In genomic region chr22:37472418-37473006, GRCh38 we compare ENCODE assay signal across 9 cellular contexts. TPM values are rescaled to one million over a fixed set of nuclear protein-coding genes. Genes with fewer than 3 reads are reported as not detected.
DNase-seq lines count a peak whose midpoint lies in the region; ATAC-seq and TF ChIP-seq lines count a peak whose summit lies in the region.
"Had no signal": no experiment of that assay in that cellular context is flagged by ENCODE, and none has a peak within 500 bp of the region (broad histone marks: within the 10 kb centered on the region; RNA-seq: fewer than 3 reads in every experiment).

No MANE protein-coding gene starts in this region.

- POLR2A ChIA-PET in activated CD4-positive, alpha-beta memory T cell treated with anti-CD3 and anti-CD28 coated beads for 36 hours (lab: Charles Lee), result interaction anchor here (0.7 to 1.1 kb wide), 2 partner anchors 11 to 13 kb away, joined by 3 read pairs; partner anchors contain the start of gene MFNG

- H3K9me2 ChIP-seq in DOHH2 (replicated peaks; ENCODE audit: control insufficient read depth, low read length), result no peaks in the 10 kb centered on the region

- H3K27me3 Mint-ChIP-seq in activated CD4-positive, alpha-beta memory T cell treated with anti-CD3 and anti-CD28 coated beads for 36 hours, result no peaks in the 10 kb centered on the region

- peaks cover 17% of the 10 kb centered on the region for H3F3A ChIP-seq in DOHH2 (ENCODE audit: control insufficient read depth, insufficient read depth)

- intact Hi-C loops in activated CD4-positive, alpha-beta memory T cell treated with anti-CD3 and anti-CD28 coated beads for 36 hours (cut with micrococcal nuclease), result loop anchor here (2.0 kb wide), 1 partner anchor 26 kb away; no protein-coding TSS in a partner anchor
- intact Hi-C loops in sciatic nerve (cut with DNase I), result no loop called here

- H3K9me3 ChIP-seq in DOHH2 (ENCODE audit: control insufficient read depth, insufficient read depth, low read length), result no peaks in the 10 kb centered on the region

- DNase-seq in KBM-7 (peak; percentile 48), foreskin fibroblast (peak in 1 of 2 donors; percentile 58), sciatic nerve (ENCODE audit: low spot score) (no peak)
- DNase-seq in activated CD4-positive, alpha-beta memory T cell treated with anti-CD3 and anti-CD28 coated beads for 36 hours, result peak; percentile 52
- no peak for DNase-seq in stimulated activated effector memory CD8-positive, alpha-beta T cell treated with anti-CD3 and anti-CD28 coated beads, Interleukin-12 subunit alpha, Interleukin-12 subunit beta, amount 100 ng/mL, for 72 hours (ENCODE audit: low spot score in 2 of 2)
- DNase-seq: left cardiac atrium had no signal

- H3K36me3 Mint-ChIP-seq in activated CD4-positive, alpha-beta memory T cell treated with anti-CD3 and anti-CD28 coated beads for 36 hours, result peaks cover 36% of the 10 kb centered on the region
- H3K36me3 Mint-ChIP-seq in stimulated activated effector memory CD8-positive, alpha-beta T cell treated with anti-CD3 and anti-CD28 coated beads, Interleukin-12 subunit alpha, Interleukin-12 subunit beta, amount 100 ng/mL, for 72 hours, result peaks cover 94% of the 10 kb centered on the region

- peak overlapping the region; percentile 53 for H3K27ac ChIP-seq in DOHH2 (ENCODE audit: low read depth, low read length)

- CTCF ChIA-PET in activated CD4-positive, alpha-beta memory T cell treated with anti-CD3 and anti-CD28 coated beads for 36 hours (lab: Charles Lee), result interaction anchor here (0.7 to 3.0 kb wide), 21 partner anchors 9 to 181 kb away, joined by 3 to 45 read pairs (median 5); partner anchors contain the start of gene MFNG

- ATAC-seq in stimulated activated effector memory CD8-positive, alpha-beta T cell treated with anti-CD3 and anti-CD28 coated beads, Interleukin-12 subunit alpha, Interleukin-12 subunit beta, amount 100 ng/mL, for 72 hours, result peak; percentile 47
- no peak for ATAC-seq in HG03378 (IDR thresholded peaks at IDR 0.05; ENCODE audit: unreplicated experiment)
- no peak for ATAC-seq in GM21360 (IDR thresholded peaks at IDR 0.05; ENCODE audit: unreplicated experiment)
- ATAC-seq in sciatic nerve, result no peak

- in situ Hi-C loops in KBM-7 (cut with MboI; ENCODE audit: low pct_unique_long_range_greater_than_20kb, low sequenced_read_pairs), result no loop called here

- H3K4me3 ChIP-seq in DOHH2 (ENCODE audit: low read length), result no peak overlapping the region
- H3K4me3 ChIP-seq in foreskin fibroblast (ENCODE audit: low read depth in 1 of 2, low read length in 2 of 2), result no peak overlapping the region

- H3K27ac Mint-ChIP-seq in activated CD4-positive, alpha-beta memory T cell treated with anti-CD3 and anti-CD28 coated beads for 36 hours, result peak overlapping the region; percentile 49
- peak overlapping the region; percentile 41 for H3K27ac Mint-ChIP-seq in stimulated activated effector memory CD8-positive, alpha-beta T cell treated with anti-CD3 and anti-CD28 coated beads, Interleukin-12 subunit alpha, Interleukin-12 subunit beta, amount 100 ng/mL, for 72 hours

- peaks cover 94% of the 10 kb centered on the region for H3K36me3 ChIP-seq in DOHH2 (ENCODE audit: control insufficient read depth, low read length)

- H3K9me3 Mint-ChIP-seq in activated CD4-positive, alpha-beta memory T cell treated with anti-CD3 and anti-CD28 coated beads for 36 hours, result no peaks in the 10 kb centered on the region
- H3K9me3 Mint-ChIP-seq in stimulated activated effector memory CD8-positive, alpha-beta T cell treated with anti-CD3 and anti-CD28 coated beads, Interleukin-12 subunit alpha, Interleukin-12 subunit beta, amount 100 ng/mL, for 72 hours, result no peaks in the 10 kb centered on the region

- no peak overlapping the region for H3K4me3 Mint-ChIP-seq in activated CD4-positive, alpha-beta memory T cell treated with anti-CD3 and anti-CD28 coated beads for 36 hours
- no peak overlapping the region for H3K4me3 Mint-ChIP-seq in stimulated activated effector memory CD8-positive, alpha-beta T cell treated with anti-CD3 and anti-CD28 coated beads, Interleukin-12 subunit alpha, Interleukin-12 subunit beta, amount 100 ng/mL, for 72 hours

- H3K4me1 Mint-ChIP-seq in activated CD4-positive, alpha-beta memory T cell treated with anti-CD3 and anti-CD28 coated beads for 36 hours (ENCODE audit: low read depth), result no peaks in the 10 kb centered on the region
- peaks cover 26% of the 10 kb centered on the region for H3K4me1 Mint-ChIP-seq in stimulated activated effector memory CD8-positive, alpha-beta T cell treated with anti-CD3 and anti-CD28 coated beads, Interleukin-12 subunit alpha, Interleukin-12 subunit beta, amount 100 ng/mL, for 72 hours

- peaks cover 48% of the 10 kb centered on the region for H3K79me2 ChIP-seq in DOHH2 (ENCODE audit: control insufficient read depth, low read length)

- peaks cover 67% of the 10 kb centered on the region for H3K4me1 ChIP-seq in DOHH2 (ENCODE audit: control insufficient read depth, low read length)

- peaks cover 6% of the 10 kb centered on the region; the same call in 1 of the 2 replicates for H4K20me1 ChIP-seq in DOHH2 (ENCODE audit: control insufficient read depth, insufficient read depth, low read depth, low read length)

- H3K27me3 ChIP-seq in DOHH2 (ENCODE audit: control insufficient read depth, low read length), result no peaks in the 10 kb centered on the region

- peak; percentile 90 for TF ChIP-seq CTCF in DOHH2 (IDR thresholded peaks at IDR 0.05; ENCODE audit: low read depth, low read length, poor library complexity, severe bottlenecking)
- peak; percentile 69 for TF ChIP-seq CTCF in foreskin fibroblast (IDR thresholded peaks at IDR 0.05; ENCODE audit: low read depth, low read length)

- peak overlapping the region; percentile 31; the same call in 1 of the 2 replicates for H3K4me2 ChIP-seq in DOHH2 (ENCODE audit: low read length)

RNA-seq across cellular contexts. Expression of gene MFNG, which starts 13.7 kb away (rescaled TPM):
- 100 to 1,000 TPM; 101 to 106 TPM for total RNA-seq in activated CD4-positive, alpha-beta memory T cell treated with anti-CD3 and anti-CD28 coated beads for 36 hours
- total RNA-seq in sciatic nerve, result 22.3 TPM

RNA-seq across cellular contexts. Expression of gene ELFN2, which starts 45.2 kb away (rescaled TPM):
- under 1 TPM; 0.39 to 0.57 TPM for total RNA-seq in activated CD4-positive, alpha-beta memory T cell treated with anti-CD3 and anti-CD28 coated beads for 36 hours
- total RNA-seq in sciatic nerve, result 5.9 TPM

RNA-seq across cellular contexts. Expression of gene CARD10, which starts 46.7 kb away (rescaled TPM):
- total RNA-seq in activated CD4-positive, alpha-beta memory T cell treated with anti-CD3 and anti-CD28 coated beads for 36 hours, result under 1 TPM in 1 of 2 experiments, not detected in 1; 0.12 TPM
- total RNA-seq in sciatic nerve, result 31.6 TPM

Comparison
In these comparisons a context has a peak if more than half of its experiments do, and no peak if none do; other contexts are left out.
1. DNase-seq: peak in KBM-7 (single experiment) and activated CD4-positive, alpha-beta memory T cell treated with anti-CD3 and anti-CD28 coated beads for 36 hours (single experiment); none in stimulated activated effector memory CD8-positive, alpha-beta T cell treated with anti-CD3 and anti-CD28 coated beads, Interleukin-12 subunit alpha, Interleukin-12 subunit beta, amount 100 ng/mL, for 72 hours (0 of 2) and sciatic nerve (single experiment).
2. RNA of gene CARD10, which starts 46.7 kb away (total RNA-seq): 31.6 TPM in sciatic nerve (single experiment); 0.12 TPM in activated CD4-positive, alpha-beta memory T cell treated with anti-CD3 and anti-CD28 coated beads for 36 hours; every median in the first group is over 10 times any median in the second.